In genomic region chr17:29710891-29711418, GRCh38 we compare ENCODE assay signal across 1 cellular context.
TF ChIP-seq lines count a peak whose summit lies in the region.

No MANE protein-coding gene starts in this region.

TF ChIP-seq in K562, 482 proteins besides CTCF, POLR2A, EP300 and RAD21 (continued from another document and continues in another):
- no peak for TF ChIP-seq RERE (CRISPR knock-in tag; IDR thresholded peaks at IDR 0.05; ENCODE audit: borderline replicate concordance)
- TF ChIP-seq ZBTB40 (IDR thresholded peaks at IDR 0.05) = no peak
- no peak for TF ChIP-seq ZBTB40 (CRISPR knock-in tag; IDR thresholded peaks at IDR 0.05)
- no peak for TF ChIP-seq ZNF668 (CRISPR knock-in tag; IDR thresholded peaks at IDR 0.05)
- no peak for TF ChIP-seq ARID4B (CRISPR knock-in tag; IDR thresholded peaks at IDR 0.05)
- no peak for TF ChIP-seq CHD7 (IDR thresholded peaks at IDR 0.05; ENCODE audit: low read depth, low read length)
- no peak for TF ChIP-seq ID3 (CRISPR knock-in tag; IDR thresholded peaks at IDR 0.05)
- no peak for TF ChIP-seq ID3 (tag; IDR thresholded peaks at IDR 0.05)
- TF ChIP-seq MXD1 (CRISPR knock-in tag; IDR thresholded peaks at IDR 0.05; ENCODE audit: borderline replicate concordance, poor library complexity, severe bottlenecking) = no peak
- no peak for TF ChIP-seq MLX (CRISPR knock-in tag; conservative IDR thresholded peaks at IDR 0.05)
- TF ChIP-seq MEF2A (IDR thresholded peaks at IDR 0.05; ENCODE audit: control insufficient read depth, low read depth, low read length) = no peak
